ENCODE assay signal across 17 cellular contexts in genomic region chr19:5915782-5916165, GRCh38. TPM values are rescaled to one million over a fixed set of nuclear protein-coding genes. Genes with fewer than 3 reads are reported as not detected.
DNase-seq lines count a peak whose midpoint lies in the region; ATAC-seq and TF ChIP-seq lines count a peak whose summit lies in the region.
"Had no signal": no experiment of that assay in that cellular context is flagged by ENCODE, and none has a peak within 500 bp of the region (broad histone marks: within the 10 kb centered on the region; RNA-seq: fewer than 3 reads in every experiment).

No MANE protein-coding gene starts in this region.

- BruUV-seq in PC-3 (replicated peaks; lab: Mats Ljungman, UMichigan): no TSS peak

- H3K9me3 Mint-ChIP-seq in mesothelial cell of epicardium: no peaks in the 10 kb centered on the region
- H3K9me3 Mint-ChIP-seq: CD4-positive, alpha-beta T cell; GM23338 had no signal

- no peaks in the 10 kb centered on the region for H4K20me1 ChIP-seq in PC-3 (ENCODE audit: low read length)

- H3K36me3 Mint-ChIP-seq in mesothelial cell of epicardium: peaks cover 3% of the 10 kb centered on the region

- H3K36me3 ChIP-seq in PC-3 (ENCODE audit: low read depth, low read length) (peaks cover 21% of the 10 kb centered on the region; the same call in 1 of the 2 replicates), gastroesophageal sphincter (peaks cover 0 to 73% of the 10 kb centered on the region in 2 donors), suprapubic skin (peaks cover 53% of the 10 kb centered on the region)
- H3K36me3 ChIP-seq: MG63 had no signal

- ATAC-seq in PC-3: no peak
- ATAC-seq in gastroesophageal sphincter: no peak
- ATAC-seq in HG02852 (IDR thresholded peaks at IDR 0.05; ENCODE audit: unreplicated experiment): no peak
- no peak for ATAC-seq in HG02884 (IDR thresholded peaks at IDR 0.05; ENCODE audit: unreplicated experiment)

- peak overlapping the region; percentile 58; the same call in 1 of the 2 replicates for H3K4me3 ChIP-seq in PC-3 (ENCODE audit: low read length)
- H3K4me3 ChIP-seq in gastroesophageal sphincter: no peak overlapping the region
- no peak overlapping the region for H3K4me3 ChIP-seq in suprapubic skin
- H3K4me3 ChIP-seq: GM23338, MG63 had no signal

- 0 out of 2 replicates have a peak, but pooled peaks cover 5% of the 10 kb centered on the region for H3K79me2 ChIP-seq in PC-3 (ENCODE audit: low read length)

- TF ChIP-seq POLR2A in gastroesophageal sphincter (IDR thresholded peaks at IDR 0.05) (no peak), suprapubic skin (IDR thresholded peaks at IDR 0.05) (no peak)

- H3K27me3 ChIP-seq in PC-3 (ENCODE audit: low read length) (no peaks in the 10 kb centered on the region), gastroesophageal sphincter (no peaks in the 10 kb centered on the region), suprapubic skin (no peaks in the 10 kb centered on the region)
- H3K27me3 ChIP-seq: MG63 had no signal

- POLR2A ChIA-PET in PC-3 (lab: Charles Lee; ENCODE audit: unreplicated experiment): no interaction called here

- CTCF ChIA-PET in PC-3 (lab: Charles Lee): no interaction called here

- no peaks in the 10 kb centered on the region for H3K27me3 Mint-ChIP-seq in mesothelial cell of epicardium (ENCODE audit: low read depth)
- H3K27me3 Mint-ChIP-seq: CD4-positive, alpha-beta T cell had no signal

- H3K4me1 Mint-ChIP-seq in mesothelial cell of epicardium: peaks cover 17% of the 10 kb centered on the region
- H3K4me1 Mint-ChIP-seq: GM23338 had no signal

- no peaks in the 10 kb centered on the region for H3K9me2 ChIP-seq in PC-3 (replicated peaks; ENCODE audit: low read length)

- H3F3A ChIP-seq in PC-3 (ENCODE audit: low read length, unreplicated experiment): no peaks in the 10 kb centered on the region

- H3K4me1 ChIP-seq in PC-3 (ENCODE audit: insufficient read depth, low read length): peaks cover 28% of the 10 kb centered on the region
- H3K4me1 ChIP-seq in gastroesophageal sphincter: peaks cover 0 to 37% (median 21%) of the 10 kb centered on the region in 3 donors
- peaks cover 21% of the 10 kb centered on the region for H3K4me1 ChIP-seq in suprapubic skin

- no peak for TF ChIP-seq CTCF in PC-3 (conservative IDR thresholded peaks at IDR 0.05; ENCODE audit: low read depth, low read length)
- no peak for TF ChIP-seq CTCF in gastroesophageal sphincter (IDR thresholded peaks at IDR 0.05)
- TF ChIP-seq CTCF in mesothelial cell of epicardium (IDR thresholded peaks at IDR 0.05; ENCODE audit: unreplicated experiment): no peak
- TF ChIP-seq CTCF in suprapubic skin (IDR thresholded peaks at IDR 0.05): no peak

- H2AFZ ChIP-seq in PC-3 (ENCODE audit: low read length): no peak overlapping the region
- H2AFZ ChIP-seq: GM23338 had no signal

- peak overlapping the region; percentile 87 for H3K4me2 ChIP-seq in PC-3 (ENCODE audit: low read length)
- H3K4me2 ChIP-seq: GM23338, KMS-11 had no signal

- 60 to 93% methylated on average over 1 to 3 of the region's 11 CpGs for WGBS in gastroesophageal sphincter (ENCODE audit: low coverage in 1 of 2), 2 donors
- 69% methylated on average over 11 of the region's 11 CpGs for WGBS in suprapubic skin

- TF ChIP-seq EP300 in gastroesophageal sphincter (IDR thresholded peaks at IDR 0.05) (no peak), suprapubic skin (IDR thresholded peaks at IDR 0.05) (no peak)

- peak overlapping the region; percentile 69 for H3K9ac ChIP-seq in PC-3 (ENCODE audit: low read length)
- H3K9ac ChIP-seq: KMS-11 had no signal

- intact Hi-C loops in PC-3 (cut with micrococcal nuclease): loop anchor here (2.0 kb wide), 1 partner anchor 47 kb away; no protein-coding TSS in a partner anchor

- no peaks in the 10 kb centered on the region for H3K9me3 ChIP-seq in PC-3 (ENCODE audit: low read length)
- H3K9me3 ChIP-seq in gastroesophageal sphincter: no peaks in the 10 kb centered on the region
- H3K9me3 ChIP-seq in suprapubic skin: no peaks in the 10 kb centered on the region
- H3K9me3 ChIP-seq: MG63 had no signal

- H3K27ac ChIP-seq in PC-3 (ENCODE audit: low read length) (peak overlapping the region; percentile 84), gastroesophageal sphincter (peak overlapping the region in 3 of 4 donors; percentile 70 to 81 (median 72)), suprapubic skin (peak overlapping the region; percentile 31)
- H3K27ac ChIP-seq: KMS-11 had no signal

- peak overlapping the region; percentile 75 for H3K27ac Mint-ChIP-seq in mesothelial cell of epicardium
- H3K27ac Mint-ChIP-seq: CD4-positive, alpha-beta T cell; GM23338 had no signal

- peak overlapping the region; percentile 10 for H3K4me3 Mint-ChIP-seq in mesothelial cell of epicardium
- H3K4me3 Mint-ChIP-seq: CD4-positive, alpha-beta T cell; GM23338 had no signal

- DNase-seq in PC-3 (no peak), mesothelial cell of epicardium (ENCODE audit: low spot score in 2 of 2, unreplicated experiment in 2 of 2) (no peak), suprapubic skin (ENCODE audit: low spot score in 2 of 2) (no peak), NCI-H748 (lab: John Stamatoyannopoulos, UW; ENCODE audit: unreplicated experiment) (no peak)
- DNase-seq: ACHN; CD4-positive, alpha-beta T cell; GF-D8; MG63; NCI-H1092 treated with DMSO at 0.1 percent for 48 hours; NCI-H1694; NCI-H69; SHP77 had no signal

RNA-seq across cellular contexts. Expression of gene CAPS, which starts 1.7 kb away (rescaled TPM):
- 255 and 280 TPM in 2 replicates for total RNA-seq in PC-3 (2014; rRNA removed)
- total RNA-seq in gastroesophageal sphincter: 10 to 100 TPM in 3 of 4 donors, 1 to 10 TPM in 1; 10.0 to 19.6 (median 15.2) TPM
- 16.2 to 17.2 TPM (median 16.7 TPM) in 3 replicates for total RNA-seq in mesothelial cell of epicardium
- 10 to 100 TPM in 2 of 4 donors, 1 to 10 TPM in 2; 7.2 to 36.5 (median 10.0) TPM for total RNA-seq in suprapubic skin

RNA-seq across cellular contexts. Expression of gene VMAC, which starts 11.1 kb away (rescaled TPM):
- total RNA-seq in PC-3 (2014; rRNA removed) (7.8 and 8.3 TPM in 2 replicates), gastroesophageal sphincter (1 to 10 TPM; 5.0 to 9.3 (median 8.0) TPM), mesothelial cell of epicardium (11.0 to 12.3 TPM (median 11.0 TPM) in 3 replicates), suprapubic skin (10 to 100 TPM in 2 of 4 donors, 1 to 10 TPM in 2; 7.4 to 15.4 (median 12.0) TPM)

RNA-seq across cellular contexts. Expression of gene NDUFA11, which starts 12.2 kb away (rescaled TPM):
- total RNA-seq in PC-3 (2014; rRNA removed) (556 and 669 TPM in 2 replicates), gastroesophageal sphincter (100 to 1,000 TPM; 244 to 299 (median 265) TPM), mesothelial cell of epicardium (229 to 235 TPM (median 233 TPM) in 3 replicates), suprapubic skin (100 to 1,000 TPM in 3 of 4 donors, 10 to 100 TPM in 1; 80.9 to 245 (median 174) TPM)

RNA-seq across cellular contexts. Expression of gene FUT5, which starts 45.4 kb away (rescaled TPM):
- total RNA-seq in PC-3 (2014; rRNA removed) (0.35 TPM in 1 of 2 replicates, not detected in the other), gastroesophageal sphincter (not detected), mesothelial cell of epicardium (0.47 to 0.79 TPM (median 0.73 TPM) in 3 replicates), suprapubic skin (under 1 TPM in 1 of 4 donors, not detected in 3; 0.23 TPM)
- total RNA-seq: GM23338 had no signal

Comparison
In these comparisons a context has a peak if more than half of its experiments do, and no peak if none do; other contexts are left out.
1. H3K27ac ChIP-seq: peak in every context shown above with its lines; median percentile 84 in PC-3; 72 in gastroesophageal sphincter; 31 in suprapubic skin.